ENCODE assay signal across 8 cellular contexts in genomic region chr3:141050913-141051632, GRCh38. TPM values are rescaled to one million over a fixed set of nuclear protein-coding genes. Genes with fewer than 3 reads are reported as not detected.
DNase-seq lines count a peak whose midpoint lies in the region; ATAC-seq lines count a peak whose summit lies in the region.

Gene SPSB4, plus strand, starts transcription at chr3:141051347. Its CDS starts 14,758 bp downstream, at chr3:141066105.

- peak within 1 kb of the TSS; percentile 35 for H4K12ac ChIP-seq in trophoblast cell (ENCODE audit: low read depth, low read length)

- peak within 1 kb of the TSS; percentile 97 for H3K4me2 ChIP-seq in trophoblast cell (ENCODE audit: low read length)

- peak within 1 kb of the TSS; percentile 90 for H3K4ac ChIP-seq in trophoblast cell (ENCODE audit: low read depth, low read length)

- H3K27ac ChIP-seq in trophoblast cell (ENCODE audit: low read depth, low read length) = peak within 1 kb of the TSS; percentile 81

- peak within 1 kb of the TSS; percentile 42 for H2BK12ac ChIP-seq in trophoblast cell (ENCODE audit: low read length)

- peak within 1 kb of the TSS; percentile 69 for H2BK120ac ChIP-seq in trophoblast cell (ENCODE audit: insufficient read depth, low read length, poor library complexity)

- H3K4me1 ChIP-seq in trophoblast cell (ENCODE audit: control insufficient read depth in 1 of 2, insufficient read depth in 2 of 2, low read length in 2 of 2) = peaks cover 13 to 21% of the 10 kb centered on the region in 2 experiments

- H4K91ac ChIP-seq in trophoblast cell (ENCODE audit: low read depth, low read length) = peak within 1 kb of the TSS; percentile 82

- peak within 1 kb of the TSS; percentile 73 for H3K18ac ChIP-seq in trophoblast cell (ENCODE audit: low read length)

- H3K27me3 Mint-ChIP-seq in activated CD4-positive, alpha-beta memory T cell treated with anti-CD3 and anti-CD28 coated beads, Interleukin-2, amount 10 ng/mL, durations not matched to agents 7 days and 5 days = peaks cover 72% of the 10 kb centered on the region

- H3K9me3 Mint-ChIP-seq in activated CD4-positive, alpha-beta memory T cell treated with anti-CD3 and anti-CD28 coated beads, Interleukin-2, amount 10 ng/mL, durations not matched to agents 7 days and 5 days = no peaks in the 10 kb centered on the region

- no peaks in the 10 kb centered on the region for H3K36me3 Mint-ChIP-seq in activated CD4-positive, alpha-beta memory T cell treated with anti-CD3 and anti-CD28 coated beads, Interleukin-2, amount 10 ng/mL, durations not matched to agents 7 days and 5 days (ENCODE audit: low read depth)

- peak within 1 kb of the TSS; percentile 48 for H2AFZ ChIP-seq in trophoblast cell (ENCODE audit: insufficient read depth, low read length, poor library complexity)

- peaks cover 14% of the 10 kb centered on the region for H3K4me1 Mint-ChIP-seq in activated CD4-positive, alpha-beta memory T cell treated with anti-CD3 and anti-CD28 coated beads, Interleukin-2, amount 10 ng/mL, durations not matched to agents 7 days and 5 days

- peaks cover 3% of the 10 kb centered on the region for H3K9me3 ChIP-seq in trophoblast cell (ENCODE audit: insufficient read depth, low read depth, low read length)

- no peaks in the 10 kb centered on the region for H3K27me3 ChIP-seq in trophoblast cell (ENCODE audit: insufficient read depth, low read length)

- H3K4me3 ChIP-seq in trophoblast cell (ENCODE audit: low read depth, low read length) = peak within 1 kb of the TSS; percentile 82

- peak within 1 kb of the TSS; percentile 52 for H3K4me3 Mint-ChIP-seq in activated CD4-positive, alpha-beta memory T cell treated with anti-CD3 and anti-CD28 coated beads, Interleukin-2, amount 10 ng/mL, durations not matched to agents 7 days and 5 days

- H3K79me2 ChIP-seq in trophoblast cell (ENCODE audit: control insufficient read depth, insufficient read depth, low read length, poor library complexity) = peaks cover 21% of the 10 kb centered on the region

- no peak within 1 kb of the TSS for H2AK5ac ChIP-seq in trophoblast cell (ENCODE audit: low read length)

- no peaks in the 10 kb centered on the region for H3K36me3 ChIP-seq in trophoblast cell (ENCODE audit: control insufficient read depth in 1 of 2, insufficient read depth in 2 of 2, low read length in 2 of 2)

- no peak within 1 kb of the TSS for H3K23ac ChIP-seq in trophoblast cell (ENCODE audit: low read length)

- no CpG with 5 or more reads among the region's 80 CpGs for WGBS in trophoblast cell (ENCODE audit: extremely low coverage, insufficient coverage, insufficient read length)

- intact Hi-C loops in Right ventricle myocardium inferior (cut with DNase I) = loop anchor here (1.0 to 5.0 kb wide), 2 partner anchors 41 to 54 kb away; no protein-coding TSS in a partner anchor

- DNase-seq in NCI-H187 (lab: John Stamatoyannopoulos, UW) (peak; percentile 18 to 35), NCI-H187 treated with DMSO at 0.1 percent for 48 hours (lab: John Stamatoyannopoulos, UW) (no peak), NCI-H1694 (lab: John Stamatoyannopoulos, UW) (peak; percentile 58), Right ventricle myocardium inferior (ENCODE audit: missing footprints) (peak; percentile 83), trophoblast cell (peak; percentile 15 to 53)
- DNase-seq in activated CD4-positive, alpha-beta memory T cell treated with anti-CD3 and anti-CD28 coated beads, Interleukin-2, amount 10 ng/mL, durations not matched to agents 7 days and 5 days = no peak

- H3K14ac ChIP-seq in trophoblast cell (ENCODE audit: low read length) = peak within 1 kb of the TSS; percentile 68

- H3K9ac ChIP-seq in trophoblast cell (ENCODE audit: low read length) = peak within 1 kb of the TSS; percentile 76

- peak within 1 kb of the TSS; percentile 57 for H4K8ac ChIP-seq in trophoblast cell (ENCODE audit: low read depth, low read length)

- H2BK5ac ChIP-seq in trophoblast cell (ENCODE audit: low read depth, low read length, poor library complexity) = peak within 1 kb of the TSS; percentile 75

- peaks cover 16% of the 10 kb centered on the region for H3K79me1 ChIP-seq in trophoblast cell (ENCODE audit: low read length)

- POLR2A ChIA-PET in activated CD4-positive, alpha-beta memory T cell treated with anti-CD3 and anti-CD28 coated beads, Interleukin-2, amount 10 ng/mL, durations not matched to agents 7 days and 5 days (lab: Charles Lee) = interaction anchor here (0.6 kb wide), 1 partner anchor 438 kb away, joined by 3 read pairs; no protein-coding TSS in a partner anchor

- ATAC-seq in Right ventricle myocardium inferior = peak; percentile 93
- no peak for ATAC-seq in HG02763 (IDR thresholded peaks at IDR 0.05; ENCODE audit: unreplicated experiment)
- no peak for ATAC-seq in HG02885 (IDR thresholded peaks at IDR 0.05; ENCODE audit: poor library complexity, unreplicated experiment)

- CTCF ChIA-PET in activated CD4-positive, alpha-beta memory T cell treated with anti-CD3 and anti-CD28 coated beads, Interleukin-2, amount 10 ng/mL, durations not matched to agents 7 days and 5 days (lab: Charles Lee) = interaction anchor here (0.9 to 2.8 kb wide), 4 partner anchors 38 to 142 kb away, joined by 3 to 9 read pairs (median 4); no protein-coding TSS in a partner anchor

- H3K27ac Mint-ChIP-seq in activated CD4-positive, alpha-beta memory T cell treated with anti-CD3 and anti-CD28 coated beads, Interleukin-2, amount 10 ng/mL, durations not matched to agents 7 days and 5 days = no peak within 1 kb of the TSS

RNA-seq across cellular contexts. Expression of gene SPSB4, which starts in this region (rescaled TPM):
- total RNA-seq in activated CD4-positive, alpha-beta memory T cell treated with anti-CD3 and anti-CD28 coated beads, Interleukin-2, amount 10 ng/mL, durations not matched to agents 7 days and 5 days = not detected
- total RNA-seq in Right ventricle myocardium inferior = 7.1 TPM
- 19.8 and 20.9 TPM in 2 replicates for polyA plus RNA-seq in trophoblast cell (2013)

Comparison
In these comparisons a context has a peak if more than half of its experiments do, and no peak if none do; other contexts are left out.
1. DNase-seq: peak in NCI-H187 (2 of 2), NCI-H1694 (single experiment), Right ventricle myocardium inferior (single experiment) and trophoblast cell (2 of 2); none in NCI-H187 treated with DMSO at 0.1 percent for 48 hours (single experiment) and activated CD4-positive, alpha-beta memory T cell treated with anti-CD3 and anti-CD28 coated beads, Interleukin-2, amount 10 ng/mL, durations not matched to agents 7 days and 5 days (single experiment).